In genomic region chr6:95905132-95905531, GRCh38 we compare ENCODE assay signal across 2 cellular contexts.
A peak's percentile ranks its signal among the peaks of the same experiment; 100 is the strongest.
TF ChIP-seq lines count a peak whose summit lies in the region.

No MANE protein-coding gene starts in this region.

TF ChIP-seq in HepG2, 621 proteins besides CTCF, POLR2A, EP300 and RAD21:
- TF ChIP-seq MLLT10 (CRISPR knock-in tag; IDR thresholded peaks at IDR 0.05), result no peak
- TF ChIP-seq MAFF (IDR thresholded peaks at IDR 0.05; ENCODE audit: low read depth, low read length), result peak; percentile 58; the same call in 1 of the 2 replicates
- no peak for TF ChIP-seq HNF1A (IDR thresholded peaks at IDR 0.05; ENCODE audit: low read depth)
- TF ChIP-seq HNF1A (CRISPR knock-in tag; IDR thresholded peaks at IDR 0.05; ENCODE audit: borderline replicate concordance), result no peak
- TF ChIP-seq MAFK (conservative IDR thresholded peaks at IDR 0.05 in 1 of 2, IDR thresholded peaks at IDR 0.05 in 1 of 2; ENCODE audit: low read length in 2 of 2), result peak; percentile 74 to 77
- TF ChIP-seq AGO2 (optimal IDR thresholded peaks at IDR 0.05; ENCODE audit: low read depth, low read length), result no peak
- no peak for TF ChIP-seq ZHX2 (IDR thresholded peaks at IDR 0.05; ENCODE audit: low read depth)
- TF ChIP-seq ZHX2 (CRISPR knock-in tag; IDR thresholded peaks at IDR 0.05; ENCODE audit: borderline replicate concordance), result no peak

TF ChIP-seq in H1, 55 proteins besides CTCF, POLR2A, EP300 and RAD21:
- no peak for TF ChIP-seq SIX5 (IDR thresholded peaks at IDR 0.05; ENCODE audit: low read depth, low read length)
- TF ChIP-seq TBP (IDR thresholded peaks at IDR 0.05; ENCODE audit: low read depth, low read length), result no peak
- TF ChIP-seq SRF (IDR thresholded peaks at IDR 0.05; ENCODE audit: low read depth, low read length), result no peak
- no peak for TF ChIP-seq BRCA1 (IDR thresholded peaks at IDR 0.05; ENCODE audit: low read depth, low read length)
- TF ChIP-seq ZNF274 (IDR thresholded peaks at IDR 0.05; ENCODE audit: borderline replicate concordance, extremely low read depth, low read length), result no peak
